Comparison of ENCODE assay signal across 1 cellular context in the genomic region with DNA sequence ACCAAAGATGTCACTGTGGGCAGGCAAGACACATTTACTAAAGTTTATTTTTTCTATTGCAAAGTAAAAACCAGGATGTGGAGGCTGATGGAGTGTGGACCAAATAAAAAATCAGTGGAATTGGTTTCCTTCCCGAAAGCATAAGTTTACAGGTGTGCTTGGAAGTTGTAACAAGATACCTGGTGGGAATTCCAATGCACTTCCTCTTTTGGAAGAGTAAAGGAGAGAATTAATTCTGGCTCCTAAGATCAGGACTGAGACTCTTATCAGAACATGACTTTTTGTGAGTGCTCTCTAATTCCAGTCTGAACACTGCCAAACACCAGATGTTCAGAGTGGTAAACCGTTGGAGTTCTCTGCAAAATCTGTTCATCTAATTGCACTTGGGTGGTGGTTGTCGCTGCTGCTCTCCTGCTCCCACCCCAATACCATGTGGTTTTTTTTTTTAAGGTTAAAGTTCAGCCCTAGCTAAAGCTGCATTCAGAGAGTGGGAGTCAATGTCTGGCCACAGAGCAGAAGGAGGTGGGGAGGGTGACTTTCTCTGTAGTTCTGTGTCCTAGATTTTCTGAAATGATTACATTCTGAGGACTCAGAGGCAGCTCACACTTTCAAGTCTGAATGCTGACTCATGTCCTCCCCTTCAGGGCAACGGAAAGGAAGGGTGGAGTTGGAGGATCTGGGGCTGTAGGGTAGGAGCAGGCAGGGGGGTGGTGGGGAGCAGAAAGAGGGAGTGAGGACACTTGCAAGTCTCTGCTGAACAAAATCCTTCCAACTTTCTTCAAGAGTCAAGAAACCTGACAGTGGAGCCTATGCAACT.
TF ChIP-seq lines count a peak whose summit lies in the region.

No MANE protein-coding gene starts in this region.

TF ChIP-seq in K562, 482 proteins besides CTCF, POLR2A, EP300 and RAD21 (continued from another document and continues in another):
- TF ChIP-seq, protein P1, sequence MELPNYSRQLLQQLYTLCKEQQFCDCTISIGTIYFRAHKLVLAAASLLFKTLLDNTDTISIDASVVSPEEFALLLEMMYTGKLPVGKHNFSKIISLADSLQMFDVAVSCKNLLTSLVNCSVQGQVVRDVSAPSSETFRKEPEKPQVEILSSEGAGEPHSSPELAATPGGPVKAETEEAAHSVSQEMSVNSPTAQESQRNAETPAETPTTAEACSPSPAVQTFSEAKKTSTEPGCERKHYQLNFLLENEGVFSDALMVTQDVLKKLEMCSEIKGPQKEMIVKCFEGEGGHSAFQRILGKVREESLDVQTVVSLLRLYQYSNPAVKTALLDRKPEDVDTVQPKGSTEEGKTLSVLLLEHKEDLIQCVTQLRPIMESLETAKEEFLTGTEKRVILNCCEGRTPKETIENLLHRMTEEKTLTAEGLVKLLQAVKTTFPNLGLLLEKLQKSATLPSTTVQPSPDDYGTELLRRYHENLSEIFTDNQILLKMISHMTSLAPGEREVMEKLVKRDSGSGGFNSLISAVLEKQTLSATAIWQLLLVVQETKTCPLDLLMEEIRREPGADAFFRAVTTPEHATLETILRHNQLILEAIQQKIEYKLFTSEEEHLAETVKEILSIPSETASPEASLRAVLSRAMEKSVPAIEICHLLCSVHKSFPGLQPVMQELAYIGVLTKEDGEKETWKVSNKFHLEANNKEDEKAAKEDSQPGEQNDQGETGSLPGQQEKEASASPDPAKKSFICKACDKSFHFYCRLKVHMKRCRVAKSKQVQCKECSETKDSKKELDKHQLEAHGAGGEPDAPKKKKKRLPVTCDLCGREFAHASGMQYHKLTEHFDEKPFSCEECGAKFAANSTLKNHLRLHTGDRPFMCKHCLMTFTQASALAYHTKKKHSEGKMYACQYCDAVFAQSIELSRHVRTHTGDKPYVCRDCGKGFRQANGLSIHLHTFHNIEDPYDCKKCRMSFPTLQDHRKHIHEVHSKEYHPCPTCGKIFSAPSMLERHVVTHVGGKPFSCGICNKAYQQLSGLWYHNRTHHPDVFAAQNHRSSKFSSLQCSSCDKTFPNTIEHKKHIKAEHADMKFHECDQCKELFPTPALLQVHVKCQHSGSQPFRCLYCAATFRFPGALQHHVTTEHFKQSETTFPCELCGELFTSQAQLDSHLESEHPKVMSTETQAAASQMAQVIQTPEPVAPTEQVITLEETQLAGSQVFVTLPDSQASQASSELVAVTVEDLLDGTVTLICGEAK (IDR thresholded peaks at IDR 0.05) = 0 out of 2 replicates have a peak, but pooled peaks have one; percentile 25
- TF ChIP-seq, protein P1 (CRISPR knock-in tag; IDR thresholded peaks at IDR 0.05) = no peak
- no peak for TF ChIP-seq ZNF79 (CRISPR knock-in tag; IDR thresholded peaks at IDR 0.05; ENCODE audit: low read depth)
- peak; percentile 58; the same call in 1 of the 2 replicates for TF ChIP-seq TOE1 (IDR thresholded peaks at IDR 0.05; ENCODE audit: borderline replicate concordance)
- TF ChIP-seq TOE1 (CRISPR knock-in tag; IDR thresholded peaks at IDR 0.05; ENCODE audit: borderline replicate concordance, low read depth) = no peak
- no peak for TF ChIP-seq ASH1L (IDR thresholded peaks at IDR 0.05; ENCODE audit: borderline replicate concordance, low read depth, partially characterized antibody)
- TF ChIP-seq NR2C1 (IDR thresholded peaks at IDR 0.05) = peak; percentile 91
- TF ChIP-seq NR2C1 (tag; IDR thresholded peaks at IDR 0.05) = peak; percentile 92
- TF ChIP-seq, protein P2, sequence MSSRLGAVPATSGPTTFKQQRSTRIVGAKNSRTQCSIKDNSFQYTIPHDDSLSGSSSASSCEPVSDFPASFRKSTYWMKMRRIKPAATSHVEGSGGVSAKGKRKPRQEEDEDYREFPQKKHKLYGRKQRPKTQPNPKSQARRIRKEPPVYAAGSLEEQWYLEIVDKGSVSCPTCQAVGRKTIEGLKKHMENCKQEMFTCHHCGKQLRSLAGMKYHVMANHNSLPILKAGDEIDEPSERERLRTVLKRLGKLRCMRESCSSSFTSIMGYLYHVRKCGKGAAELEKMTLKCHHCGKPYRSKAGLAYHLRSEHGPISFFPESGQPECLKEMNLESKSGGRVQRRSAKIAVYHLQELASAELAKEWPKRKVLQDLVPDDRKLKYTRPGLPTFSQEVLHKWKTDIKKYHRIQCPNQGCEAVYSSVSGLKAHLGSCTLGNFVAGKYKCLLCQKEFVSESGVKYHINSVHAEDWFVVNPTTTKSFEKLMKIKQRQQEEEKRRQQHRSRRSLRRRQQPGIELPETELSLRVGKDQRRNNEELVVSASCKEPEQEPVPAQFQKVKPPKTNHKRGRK (tag; IDR thresholded peaks at IDR 0.05) = no peak
- peak; percentile 98 for TF ChIP-seq C11orf30 (IDR thresholded peaks at IDR 0.05; ENCODE audit: low read depth)
- no peak; the same call in 1 of the 2 replicates for TF ChIP-seq BCOR (IDR thresholded peaks at IDR 0.05)
- TF ChIP-seq, protein P3, sequence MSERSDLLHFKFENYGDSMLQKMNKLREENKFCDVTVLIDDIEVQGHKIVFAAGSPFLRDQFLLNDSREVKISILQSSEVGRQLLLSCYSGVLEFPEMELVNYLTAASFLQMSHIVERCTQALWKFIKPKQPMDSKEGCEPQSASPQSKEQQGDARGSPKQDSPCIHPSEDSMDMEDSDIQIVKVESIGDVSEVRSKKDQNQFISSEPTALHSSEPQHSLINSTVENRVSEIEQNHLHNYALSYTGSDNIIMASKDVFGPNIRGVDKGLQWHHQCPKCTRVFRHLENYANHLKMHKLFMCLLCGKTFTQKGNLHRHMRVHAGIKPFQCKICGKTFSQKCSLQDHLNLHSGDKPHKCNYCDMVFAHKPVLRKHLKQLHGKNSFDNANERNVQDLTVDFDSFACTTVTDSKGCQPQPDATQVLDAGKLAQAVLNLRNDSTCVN (CRISPR knock-in tag; IDR thresholded peaks at IDR 0.05) = no peak
- TF ChIP-seq, protein P4, sequence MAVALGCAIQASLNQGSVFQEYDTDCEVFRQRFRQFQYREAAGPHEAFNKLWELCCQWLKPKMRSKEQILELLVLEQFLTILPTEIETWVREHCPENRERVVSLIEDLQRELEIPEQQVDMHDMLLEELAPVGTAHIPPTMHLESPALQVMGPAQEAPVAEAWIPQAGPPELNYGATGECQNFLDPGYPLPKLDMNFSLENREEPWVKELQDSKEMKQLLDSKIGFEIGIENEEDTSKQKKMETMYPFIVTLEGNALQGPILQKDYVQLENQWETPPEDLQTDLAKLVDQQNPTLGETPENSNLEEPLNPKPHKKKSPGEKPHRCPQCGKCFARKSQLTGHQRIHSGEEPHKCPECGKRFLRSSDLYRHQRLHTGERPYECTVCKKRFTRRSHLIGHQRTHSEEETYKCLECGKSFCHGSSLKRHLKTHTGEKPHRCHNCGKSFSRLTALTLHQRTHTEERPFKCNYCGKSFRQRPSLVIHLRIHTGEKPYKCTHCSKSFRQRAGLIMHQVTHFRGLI (CRISPR knock-in tag; IDR thresholded peaks at IDR 0.05) = no peak
- TF ChIP-seq, protein P5, sequence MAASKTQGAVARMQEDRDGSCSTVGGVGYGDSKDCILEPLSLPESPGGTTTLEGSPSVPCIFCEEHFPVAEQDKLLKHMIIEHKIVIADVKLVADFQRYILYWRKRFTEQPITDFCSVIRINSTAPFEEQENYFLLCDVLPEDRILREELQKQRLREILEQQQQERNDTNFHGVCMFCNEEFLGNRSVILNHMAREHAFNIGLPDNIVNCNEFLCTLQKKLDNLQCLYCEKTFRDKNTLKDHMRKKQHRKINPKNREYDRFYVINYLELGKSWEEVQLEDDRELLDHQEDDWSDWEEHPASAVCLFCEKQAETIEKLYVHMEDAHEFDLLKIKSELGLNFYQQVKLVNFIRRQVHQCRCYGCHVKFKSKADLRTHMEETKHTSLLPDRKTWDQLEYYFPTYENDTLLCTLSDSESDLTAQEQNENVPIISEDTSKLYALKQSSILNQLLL (CRISPR knock-in tag; IDR thresholded peaks at IDR 0.05; ENCODE audit: borderline replicate concordance) = no peak
- peak; percentile 86 for TF ChIP-seq JUND (IDR thresholded peaks at IDR 0.05; ENCODE audit: borderline replicate concordance, low read depth, low read length)
- TF ChIP-seq JUND (tag; IDR thresholded peaks at IDR 0.05; ENCODE audit: borderline replicate concordance, low read depth, low read length) = peak; percentile 84; the same call in 1 of the 3 replicates
- TF ChIP-seq TCFL5 (CRISPR knock-in tag; conservative IDR thresholded peaks at IDR 0.05) = no peak
- TF ChIP-seq RBM14 (IDR thresholded peaks at IDR 0.05; ENCODE audit: borderline replicate concordance, insufficient read depth, low read depth, low read length) = no peak
- TF ChIP-seq, protein P6, sequence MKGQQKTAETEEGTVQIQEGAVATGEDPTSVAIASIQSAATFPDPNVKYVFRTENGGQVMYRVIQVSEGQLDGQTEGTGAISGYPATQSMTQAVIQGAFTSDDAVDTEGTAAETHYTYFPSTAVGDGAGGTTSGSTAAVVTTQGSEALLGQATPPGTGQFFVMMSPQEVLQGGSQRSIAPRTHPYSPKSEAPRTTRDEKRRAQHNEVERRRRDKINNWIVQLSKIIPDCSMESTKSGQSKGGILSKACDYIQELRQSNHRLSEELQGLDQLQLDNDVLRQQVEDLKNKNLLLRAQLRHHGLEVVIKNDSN (CRISPR knock-in tag; IDR thresholded peaks at IDR 0.05) = no peak
- no peak for TF ChIP-seq ARID2 (IDR thresholded peaks at IDR 0.05)
- TF ChIP-seq IFI16 (CRISPR knock-in tag; IDR thresholded peaks at IDR 0.05) = no peak
- TF ChIP-seq HMG20B (CRISPR knock-in tag; IDR thresholded peaks at IDR 0.05) = no peak
- peak; percentile 90 for TF ChIP-seq HDAC2 (IDR thresholded peaks at IDR 0.05)
- TF ChIP-seq KLF1 (tag; IDR thresholded peaks at IDR 0.05) = no peak
- TF ChIP-seq HNRNPLL (IDR thresholded peaks at IDR 0.05; ENCODE audit: low read depth, low read length, poor library complexity, severe bottlenecking) = no peak
- TF ChIP-seq, protein P7, sequence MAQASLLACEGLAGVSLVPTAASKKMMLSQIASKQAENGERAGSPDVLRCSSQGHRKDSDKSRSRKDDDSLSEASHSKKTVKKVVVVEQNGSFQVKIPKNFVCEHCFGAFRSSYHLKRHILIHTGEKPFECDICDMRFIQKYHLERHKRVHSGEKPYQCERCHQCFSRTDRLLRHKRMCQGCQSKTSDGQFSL (CRISPR knock-in tag; IDR thresholded peaks at IDR 0.05) = no peak
- TF ChIP-seq, protein P7 (tag; IDR thresholded peaks at IDR 0.05) = no peak
- TF ChIP-seq POLR3G (IDR thresholded peaks at IDR 0.05; ENCODE audit: extremely low read depth, insufficient read length, insufficient replicate concordance) = no peak
- no peak for TF ChIP-seq SIN3B (IDR thresholded peaks at IDR 0.05; ENCODE audit: low read depth)
- TF ChIP-seq ERF (CRISPR knock-in tag; IDR thresholded peaks at IDR 0.05) = no peak
- TF ChIP-seq BHLHE40 (IDR thresholded peaks at IDR 0.05; ENCODE audit: low read length) = peak; percentile 61
- TF ChIP-seq KHSRP (IDR thresholded peaks at IDR 0.05) = no peak
- no peak for TF ChIP-seq ZNF584 (CRISPR knock-in tag; IDR thresholded peaks at IDR 0.05; ENCODE audit: low read depth)
- TF ChIP-seq MYNN (IDR thresholded peaks at IDR 0.05) = peak; percentile 59; the same call in 1 of the 2 replicates
- no peak for TF ChIP-seq MYNN (CRISPR knock-in tag; IDR thresholded peaks at IDR 0.05)
- TF ChIP-seq, protein P8, sequence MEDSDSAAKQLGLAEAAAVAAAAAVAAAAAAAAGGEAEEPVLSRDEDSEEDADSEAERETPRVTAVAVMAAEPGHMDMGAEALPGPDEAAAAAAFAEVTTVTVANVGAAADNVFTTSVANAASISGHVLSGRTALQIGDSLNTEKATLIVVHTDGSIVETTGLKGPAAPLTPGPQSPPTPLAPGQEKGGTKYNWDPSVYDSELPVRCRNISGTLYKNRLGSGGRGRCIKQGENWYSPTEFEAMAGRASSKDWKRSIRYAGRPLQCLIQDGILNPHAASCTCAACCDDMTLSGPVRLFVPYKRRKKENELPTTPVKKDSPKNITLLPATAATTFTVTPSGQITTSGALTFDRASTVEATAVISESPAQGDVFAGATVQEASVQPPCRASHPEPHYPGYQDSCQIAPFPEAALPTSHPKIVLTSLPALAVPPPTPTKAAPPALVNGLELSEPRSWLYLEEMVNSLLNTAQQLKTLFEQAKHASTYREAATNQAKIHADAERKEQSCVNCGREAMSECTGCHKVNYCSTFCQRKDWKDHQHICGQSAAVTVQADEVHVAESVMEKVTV (CRISPR knock-in tag; IDR thresholded peaks at IDR 0.05) = no peak
- TF ChIP-seq, protein P9, sequence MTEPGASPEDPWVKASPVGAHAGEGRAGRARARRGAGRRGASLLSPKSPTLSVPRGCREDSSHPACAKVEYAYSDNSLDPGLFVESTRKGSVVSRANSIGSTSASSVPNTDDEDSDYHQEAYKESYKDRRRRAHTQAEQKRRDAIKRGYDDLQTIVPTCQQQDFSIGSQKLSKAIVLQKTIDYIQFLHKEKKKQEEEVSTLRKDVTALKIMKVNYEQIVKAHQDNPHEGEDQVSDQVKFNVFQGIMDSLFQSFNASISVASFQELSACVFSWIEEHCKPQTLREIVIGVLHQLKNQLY (CRISPR knock-in tag; conservative IDR thresholded peaks at IDR 0.05) = no peak
- TF ChIP-seq HDAC8 (tag; IDR thresholded peaks at IDR 0.05) = no peak
- peak; percentile 70 for TF ChIP-seq RBBP5 (IDR thresholded peaks at IDR 0.05; ENCODE audit: borderline replicate concordance, insufficient read depth, low read length, poor library complexity, severe bottlenecking)
